Comparison of ENCODE assay signal across 8 cellular contexts in genomic region chr1:63773815-63774616, GRCh38. TPM values are rescaled to one million over a fixed set of nuclear protein-coding genes. Genes with fewer than 3 reads are reported as not detected.
A peak's percentile ranks its signal among the peaks of the same experiment; 100 is the strongest.
DNase-seq lines count a peak whose midpoint lies in the region; ATAC-seq and TF ChIP-seq lines count a peak whose summit lies in the region.

Gene ROR1 (plus strand): TSS chr1:63774017.

- H3K36me3 Mint-ChIP-seq in WTC11 = no peaks in the 10 kb centered on the region

- peak within 1 kb of the TSS; percentile 87 to 93 for H3K27ac ChIP-seq in coronary artery

- DNase-seq in ELR (ENCODE audit: low read depth) = peak; percentile 70
- DNase-seq in HFF-Myc (ENCODE audit: extremely low read depth, low read depth) = peak; percentile 65
- peak; percentile 43 for DNase-seq in NCI-H146 (lab: John Stamatoyannopoulos, UW)
- DNase-seq in WTC11 (ENCODE audit: low spot score) = peak; percentile 95
- DNase-seq in coronary artery (ENCODE audit: low spot score) = peak; percentile 95
- peak; percentile 89 for DNase-seq in kidney tubule cell (ENCODE audit: low spot score)
- DNase-seq in stimulated activated CD4-positive, alpha-beta T cell treated with anti-CD3 and anti-CD28 coated beads, Interleukin-12 subunit alpha, Interleukin-12 subunit beta, amount 100 ng/mL, for 48 hours (ENCODE audit: low read depth in 2 of 3, low spot score in 1 of 3) = peak; percentile 41 to 67 (median 61)
- DNase-seq in GOT3 (lab: John Stamatoyannopoulos, UW) = no peak

- no peaks in the 10 kb centered on the region for H3K9me3 Mint-ChIP-seq in WTC11

- H3K27me3 Mint-ChIP-seq in WTC11 (ENCODE audit: low read depth) = no peaks in the 10 kb centered on the region

- peak; percentile 83 for ATAC-seq in WTC11

- H3K4me3 Mint-ChIP-seq in WTC11 = peak within 1 kb of the TSS; percentile 95

- peak within 1 kb of the TSS; percentile 99 for H3K27ac Mint-ChIP-seq in WTC11

- TF ChIP-seq CTCF in HFF-Myc (IDR thresholded peaks at IDR 0.05; ENCODE audit: low read depth, low read length, missing control alignments) (peak; percentile 66), WTC11 (IDR thresholded peaks at IDR 0.05) (no peak), coronary artery (IDR thresholded peaks at IDR 0.05) (peak; percentile 38)

- peaks cover 58% of the 10 kb centered on the region for H3K4me1 Mint-ChIP-seq in WTC11

- CTCF ChIA-PET in WTC11 (lab: Charles Lee) = interaction anchor here (0.6 to 3.7 kb wide), 19 partner anchors 9 to 470 kb away, joined by 3 to 28 read pairs (median 5); no protein-coding TSS in a partner anchor

- POLR2A ChIA-PET in WTC11 (lab: Charles Lee) = interaction anchor here (1.0 to 1.3 kb wide), 2 partner anchors 9 to 17 kb away, joined by 3 to 5 read pairs; no protein-coding TSS in a partner anchor

- H3K4me3 ChIP-seq in HFF-Myc (replicated peaks; ENCODE audit: low read depth, low read length) = peak within 1 kb of the TSS; percentile 65
- peak within 1 kb of the TSS; percentile 80 for H3K4me3 ChIP-seq in coronary artery

TF ChIP-seq in WTC11, 78 proteins besides CTCF, POLR2A, EP300 and RAD21 (continues in another document):
- no peak; the same call in 1 of the 2 replicates for TF ChIP-seq STAT6 (CRISPR knock-in tag; conservative IDR thresholded peaks at IDR 0.05; ENCODE audit: low read depth)
- TF ChIP-seq E2F1 (CRISPR knock-in tag; IDR thresholded peaks at IDR 0.05) = no peak
- no peak for TF ChIP-seq IRF1 (CRISPR knock-in tag; IDR thresholded peaks at IDR 0.05)
- TF ChIP-seq ZSCAN18 (CRISPR knock-in tag; IDR thresholded peaks at IDR 0.05) = no peak
- TF ChIP-seq ATF1 (CRISPR knock-in tag; IDR thresholded peaks at IDR 0.05) = peak; percentile 60; the same call in 1 of the 2 replicates
- 0 out of 2 replicates have a peak, but pooled peaks have one; percentile 39 for TF ChIP-seq NFYB (CRISPR knock-in tag; conservative IDR thresholded peaks at IDR 0.05; ENCODE audit: low read depth)
- TF ChIP-seq MAX (CRISPR knock-in tag; IDR thresholded peaks at IDR 0.05) = peak; percentile 93
- peak; percentile 45 for TF ChIP-seq USF2 (CRISPR knock-in tag; IDR thresholded peaks at IDR 0.05)
- no peak for TF ChIP-seq TCF7 (CRISPR knock-in tag; IDR thresholded peaks at IDR 0.05; ENCODE audit: low read depth)
- no peak for TF ChIP-seq RELA (CRISPR knock-in tag; IDR thresholded peaks at IDR 0.05; ENCODE audit: borderline replicate concordance)
- no peak for TF ChIP-seq NR1H2 (CRISPR knock-in tag; IDR thresholded peaks at IDR 0.05)
- no peak for TF ChIP-seq NR2C2 (CRISPR knock-in tag; IDR thresholded peaks at IDR 0.05)
- peak; percentile 99 for TF ChIP-seq HMGXB4 (CRISPR knock-in tag; IDR thresholded peaks at IDR 0.05)
- no peak for TF ChIP-seq ZNF423 (CRISPR knock-in tag; IDR thresholded peaks at IDR 0.05)
- TF ChIP-seq ZMAT4 (CRISPR knock-in tag; IDR thresholded peaks at IDR 0.05) = no peak
- TF ChIP-seq ZNF512 (CRISPR knock-in tag; IDR thresholded peaks at IDR 0.05; ENCODE audit: borderline replicate concordance) = no peak

RNA-seq across cellular contexts. Expression of gene ROR1, which starts in this region (rescaled TPM):
- 54.6 to 56.3 TPM (median 55.2 TPM) in 3 replicates for total RNA-seq in WTC11 (2021)
